In genomic region chr10:73159038-73159648, GRCh38 we compare ENCODE assay signal across 1 cellular context.
TF ChIP-seq lines count a peak whose summit lies in the region.

No MANE protein-coding gene starts in this region.

TF ChIP-seq in GM23338, 12 proteins besides CTCF, POLR2A, EP300 and RAD21 (continued from another document):
- TF ChIP-seq ZNF462 (CRISPR knock-in tag; IDR thresholded peaks at IDR 0.05) = no peak
- no peak for TF ChIP-seq ZNF114 (CRISPR knock-in tag; IDR thresholded peaks at IDR 0.05)
- TF ChIP-seq NANOG (IDR thresholded peaks at IDR 0.05; ENCODE audit: borderline replicate concordance) = no peak
- no peak for TF ChIP-seq STAT1 (IDR thresholded peaks at IDR 0.05; ENCODE audit: unreplicated experiment)
- TF ChIP-seq ZNF331 (CRISPR knock-in tag; IDR thresholded peaks at IDR 0.05; ENCODE audit: low read depth) = no peak
- TF ChIP-seq EZH2 (IDR thresholded peaks at IDR 0.05; ENCODE audit: low read depth, unreplicated experiment) = no peak
- no peak for TF ChIP-seq EZH2phosphoT487 (IDR thresholded peaks at IDR 0.05; ENCODE audit: unreplicated experiment)
TF ChIP-seq in GM23338: peak in this region for 0.
